Comparison of ENCODE assay signal across 21 cellular contexts in genomic region chr10:64115471-64115870, GRCh38.
"Had no signal": no experiment of that assay in that cellular context is flagged by ENCODE, and none has a peak within 500 bp of the region (broad histone marks: within the 10 kb centered on the region; RNA-seq: fewer than 3 reads in every experiment).

No MANE protein-coding gene starts in this region.

- H3K4me3 Mint-ChIP-seq: activated B cell treated with CpG ODN at 0.5 μM for 24 hours; activated CD4-positive, alpha-beta T cell treated with anti-CD3 and anti-CD28 coated beads, Interleukin-2, amount 10 ng/mL, durations not matched to agents 24 days and 14 days; activated CD8-positive, alpha-beta memory T cell treated with anti-CD3 and anti-CD28 coated beads, Interleukin-2, amount 10 ng/mL, durations not matched to agents 7 days and 5 days; activated naive CD8-positive, alpha-beta T cell; activated T-cell treated with anti-CD3 and anti-CD28 coated beads, Interleukin-2, amount 50 U/mL, for 24 hours; activated T-helper 1 cell treated with anti-CD3 and anti-CD28 coated beads, Interleukin-12 subunit alpha, Interleukin-12 subunit beta, Interleukin-2, Interleukin-4 antibody, amounts not matched to agents 30 ng/mL and 10 ng/mL and 1 ng/mL, durations not matched to agents 14 hours and 24 hours and 36 hours; brain; T-helper 1 cell treated with Interleukin-12 subunit alpha and Interleukin-12 subunit beta and Interleukin-4 antibody, amounts not matched to agents 30 μg/mL and 1 μg/mL, for 36 hours had no signal

- H3K27me3 Mint-ChIP-seq: activated B cell treated with CpG ODN at 0.5 μM for 24 hours; activated CD4-positive, alpha-beta T cell treated with anti-CD3 and anti-CD28 coated beads, Interleukin-2, amount 10 ng/mL, durations not matched to agents 24 days and 14 days; activated CD8-positive, alpha-beta memory T cell treated with anti-CD3 and anti-CD28 coated beads, Interleukin-2, amount 10 ng/mL, durations not matched to agents 7 days and 5 days; activated naive CD8-positive, alpha-beta T cell; activated T-cell treated with anti-CD3 and anti-CD28 coated beads, Interleukin-2, amount 50 U/mL, for 24 hours had no signal

- H3K36me3 Mint-ChIP-seq: activated CD8-positive, alpha-beta memory T cell treated with anti-CD3 and anti-CD28 coated beads, Interleukin-2, amount 10 ng/mL, durations not matched to agents 7 days and 5 days; activated naive CD8-positive, alpha-beta T cell; brain had no signal

- DNase-seq: activated B cell treated with CpG ODN at 0.5 μM for 24 hours; activated CD4-positive, alpha-beta T cell treated with anti-CD3 and anti-CD28 coated beads for 1 hour; activated CD4-positive, alpha-beta T cell treated with anti-CD3 and anti-CD28 coated beads, Interleukin-2, amount 10 ng/mL, durations not matched to agents 24 days and 14 days; activated CD8-positive, alpha-beta memory T cell treated with anti-CD3 and anti-CD28 coated beads, Interleukin-2, amount 10 ng/mL, durations not matched to agents 7 days and 5 days; activated effector memory CD4-positive, alpha-beta T cell treated with Interleukin-2 at 50 U/mL for 16 hours; activated naive CD4-positive, alpha-beta T cell treated with Interleukin-2 at 50 U/mL for 16 hours; activated T-cell treated with anti-CD3 and anti-CD28 coated beads, Interleukin-2, amount 50 U/mL, for 24 hours; cerebellar nuclear complex; NCI-H1105; NCI-H1436; NCI-H1694 treated with DMSO at 0.1 percent for 48 hours; NCI-H2029 treated with DMSO at 0.1 percent for 48 hours; NK-92 treated with Interleukin-12 subunit alpha and Interleukin-12 subunit beta, amount 100 ng/mL, for 24 hours had no signal

- H3K4me1 Mint-ChIP-seq: activated CD8-positive, alpha-beta memory T cell treated with anti-CD3 and anti-CD28 coated beads, Interleukin-2, amount 10 ng/mL, durations not matched to agents 7 days and 5 days had no signal

- H3K27ac Mint-ChIP-seq: activated B cell treated with CpG ODN at 0.5 μM for 24 hours; activated CD4-positive, alpha-beta T cell treated with anti-CD3 and anti-CD28 coated beads, Interleukin-2, amount 10 ng/mL, durations not matched to agents 24 days and 14 days; activated CD8-positive, alpha-beta memory T cell treated with anti-CD3 and anti-CD28 coated beads, Interleukin-2, amount 10 ng/mL, durations not matched to agents 7 days and 5 days; activated naive CD8-positive, alpha-beta T cell; activated T-cell treated with anti-CD3 and anti-CD28 coated beads, Interleukin-2, amount 50 U/mL, for 24 hours; activated T-helper 1 cell treated with anti-CD3 and anti-CD28 coated beads, Interleukin-12 subunit alpha, Interleukin-12 subunit beta, Interleukin-2, Interleukin-4 antibody, amounts not matched to agents 30 ng/mL and 10 ng/mL and 1 ng/mL, durations not matched to agents 14 hours and 24 hours and 36 hours; T-helper 1 cell treated with Interleukin-12 subunit alpha and Interleukin-12 subunit beta and Interleukin-4 antibody, amounts not matched to agents 30 μg/mL and 1 μg/mL, for 36 hours had no signal

- H3K27me3 ChIP-seq: SJSA1 had no signal

- FAIRE-seq: astrocyte, K562 had no signal

- ATAC-seq: activated CD8-positive, alpha-beta memory T cell treated with anti-CD3 and anti-CD28 coated beads, Interleukin-2, amount 10 ng/mL, durations not matched to agents 7 days and 5 days; K562; Right ventricle myocardium inferior had no signal

- H3K4me1 ChIP-seq: SJSA1 had no signal

- H3K36me3 ChIP-seq: SJSA1 had no signal

- H3K9me3 ChIP-seq: SJSA1 had no signal

- H3K9me3 Mint-ChIP-seq: activated B cell treated with CpG ODN at 0.5 μM for 24 hours; activated CD4-positive, alpha-beta T cell treated with anti-CD3 and anti-CD28 coated beads, Interleukin-2, amount 10 ng/mL, durations not matched to agents 24 days and 14 days; activated T-cell treated with anti-CD3 and anti-CD28 coated beads, Interleukin-2, amount 50 U/mL, for 24 hours; activated T-helper 1 cell treated with anti-CD3 and anti-CD28 coated beads, Interleukin-12 subunit alpha, Interleukin-12 subunit beta, Interleukin-2, Interleukin-4 antibody, amounts not matched to agents 30 ng/mL and 10 ng/mL and 1 ng/mL, durations not matched to agents 14 hours and 24 hours and 36 hours; T-helper 1 cell treated with Interleukin-12 subunit alpha and Interleukin-12 subunit beta and Interleukin-4 antibody, amounts not matched to agents 30 μg/mL and 1 μg/mL, for 36 hours had no signal

- H3K4me3 ChIP-seq: K562, SJSA1 had no signal

- H3K27ac ChIP-seq: SJSA1 had no signal
